In genomic region chr12:55698965-55699364, GRCh38 we compare ENCODE assay signal across 1 cellular context.
TF ChIP-seq lines count a peak whose summit lies in the region.

No MANE protein-coding gene starts in this region.

TF ChIP-seq in IMR-90, 13 proteins besides CTCF, POLR2A, EP300 and RAD21:
- TF ChIP-seq BHLHE40 (IDR thresholded peaks at IDR 0.05; ENCODE audit: low read depth, low read length) (no peak), MAZ (IDR thresholded peaks at IDR 0.05; ENCODE audit: borderline replicate concordance, low read depth, low read length) (no peak), MXI1 (IDR thresholded peaks at IDR 0.05; ENCODE audit: borderline replicate concordance, low read depth, low read length) (no peak), ELK1 (IDR thresholded peaks at IDR 0.05; ENCODE audit: borderline replicate concordance, low read depth, low read length) (no peak), CHD1 (IDR thresholded peaks at IDR 0.05; ENCODE audit: low read depth, low read length) (no peak), USF2 (IDR thresholded peaks at IDR 0.05; ENCODE audit: low read depth, low read length) (no peak), NFE2L2 (IDR thresholded peaks at IDR 0.05; ENCODE audit: low read depth, low read length) (no peak), RFX5 (IDR thresholded peaks at IDR 0.05; ENCODE audit: low read depth, low read length) (no peak), RCOR1 (IDR thresholded peaks at IDR 0.05; ENCODE audit: insufficient replicate concordance, low read length) (no peak), MAFK (IDR thresholded peaks at IDR 0.05; ENCODE audit: low read depth, low read length) (no peak), CEBPB (IDR thresholded peaks at IDR 0.05; ENCODE audit: low read depth, low read length) (no peak), SMC3 (IDR thresholded peaks at IDR 0.05; ENCODE audit: low read depth, low read length) (no peak)
